Comparison of ENCODE assay signal across 19 cellular contexts in genomic region chr2:101948625-101949150, GRCh38. TPM values are rescaled to one million over a fixed set of nuclear protein-coding genes. Genes with fewer than 3 reads are reported as not detected.
DNase-seq lines count a peak whose midpoint lies in the region; ATAC-seq, FAIRE-seq and TF ChIP-seq lines count a peak whose summit lies in the region.
"Had no signal": no experiment of that assay in that cellular context is flagged by ENCODE, and none has a peak within 500 bp of the region (broad histone marks: within the 10 kb centered on the region; RNA-seq: fewer than 3 reads in every experiment).

No MANE protein-coding gene starts in this region.

- dilution Hi-C loops in mammary epithelial cell (cut with HindIII; ENCODE audit: low sequenced_read_pairs), result no loop called here

- H3K36me3 ChIP-seq in mammary epithelial cell (ENCODE audit: insufficient read depth, low read length) (no peaks in the 10 kb centered on the region), MG63 (no peaks in the 10 kb centered on the region)
- H3K36me3 ChIP-seq: BLaER1, HAP-1 had no signal

- no peak overlapping the region for H3K4me2 ChIP-seq in mammary epithelial cell (ENCODE audit: insufficient read depth, low read depth, low read length)
- H3K4me2 ChIP-seq: BLaER1 had no signal

- intact Hi-C loops in mammary epithelial cell (cut with micrococcal nuclease), result no loop called here
- intact Hi-C loops in MCF 10A (cut with micrococcal nuclease), result no loop called here
- intact Hi-C loops in left colon (cut with DNase I, micrococcal nuclease), result no loop called here

- H3K27me3 Mint-ChIP-seq in MCF 10A (ENCODE audit: insufficient read depth, unreplicated experiment) (no peaks in the 10 kb centered on the region), HFFc6 (ENCODE audit: insufficient read depth) (peaks cover 15% of the 10 kb centered on the region)

- H3K27ac Mint-ChIP-seq in MCF 10A (ENCODE audit: low read depth, unreplicated experiment) (no peak overlapping the region), HFFc6 (no peak overlapping the region)
- H3K27ac Mint-ChIP-seq: CD8-positive, alpha-beta T cell had no signal

- POLR2A ChIA-PET in MCF 10A (lab: Yijun Ruan, JAX), result interaction anchor here (1.1 kb wide), 1 partner anchor 13 kb away, joined by 5 read pairs; no protein-coding TSS in a partner anchor

- DNase-seq in mammary epithelial cell (peak; percentile 6), MCF 10A (ENCODE audit: unreplicated experiment) (no peak), NB4 (ENCODE audit: low read depth) (peak; percentile 66), left colon (no peak), HFFc6 (no peak), GM12892 (ENCODE audit: insufficient read length) (no peak), DMS53 treated with DMSO at 0.1 percent for 48 hours (lab: John Stamatoyannopoulos, UW; ENCODE audit: unreplicated experiment) (no peak), MG63 (no peak)
- DNase-seq: 8988T; CD8-positive, alpha-beta T cell; COR-L47; DMS 273 treated with DMSO at 0.1 percent for 48 hours; DMS53 had no signal

- CTCF ChIA-PET in mammary epithelial cell (lab: Charles Lee; ENCODE audit: low non-redundant PET) (no interaction called here), MCF 10A (lab: Yijun Ruan, JAX) (interaction anchor here (0.6 to 1.0 kb wide), 2 partner anchors 64 to 524 kb away, joined by 3 read pairs; no protein-coding TSS in a partner anchor)

- peak overlapping the region; percentile 53 for H2AFZ ChIP-seq in mammary epithelial cell (ENCODE audit: low read depth, low read length)
- H2AFZ ChIP-seq: GM23248 had no signal

- in situ Hi-C loops in mammary epithelial cell (cut with MboI; ENCODE audit: low sequenced_read_pairs in 2 of 2), result no loop called here

- H3K9ac ChIP-seq in mammary epithelial cell (ENCODE audit: insufficient read depth, low read length), result no peak overlapping the region
- H3K9ac ChIP-seq: BLaER1, GM23248 had no signal

- BruUV-seq in mammary epithelial cell (replicated peaks; lab: Mats Ljungman, UMichigan) (no TSS peak), MCF 10A (replicated peaks; lab: Mats Ljungman, UMichigan) (no TSS peak)

- H3K27me3 ChIP-seq in mammary epithelial cell (ENCODE audit: insufficient read depth, low read length) (no peaks in the 10 kb centered on the region), MG63 (no peaks in the 10 kb centered on the region)
- H3K27me3 ChIP-seq: BLaER1 had no signal

- H3K36me3 Mint-ChIP-seq in MCF 10A (ENCODE audit: insufficient read depth, unreplicated experiment) (no peaks in the 10 kb centered on the region), HFFc6 (ENCODE audit: low read depth) (no peaks in the 10 kb centered on the region)
- H3K36me3 Mint-ChIP-seq: CD8-positive, alpha-beta T cell had no signal

- H3K9me3 Mint-ChIP-seq in MCF 10A (ENCODE audit: unreplicated experiment) (peaks cover 15% of the 10 kb centered on the region), HFFc6 (no peaks in the 10 kb centered on the region)

- H4K20me1 ChIP-seq in mammary epithelial cell (ENCODE audit: insufficient read depth, low read length), result no peaks in the 10 kb centered on the region
- H4K20me1 ChIP-seq: BLaER1 had no signal

- TF ChIP-seq POLR2A in NB4 (IDR thresholded peaks at IDR 0.05; ENCODE audit: extremely low read depth, insufficient read length) (no peak), GM12892 (IDR thresholded peaks at IDR 0.05; ENCODE audit: low read depth, low read length) (no peak)

- no peak for TF ChIP-seq CTCF in mammary epithelial cell (conservative IDR thresholded peaks at IDR 0.05 in 1 of 2, IDR thresholded peaks at IDR 0.05 in 1 of 2; ENCODE audit: extremely low read depth in 1 of 2, insufficient read depth in 1 of 2, low read depth in 1 of 2, low read length in 2 of 2)
- TF ChIP-seq CTCF in MCF 10A (IDR thresholded peaks at IDR 0.05; ENCODE audit: unreplicated experiment), result no peak
- TF ChIP-seq CTCF in NB4 (IDR thresholded peaks at IDR 0.05; ENCODE audit: low read depth, low read length), result no peak
- no peak for TF ChIP-seq CTCF in HFFc6 (IDR thresholded peaks at IDR 0.05)

- peaks cover 8% of the 10 kb centered on the region for H3K4me1 Mint-ChIP-seq in MCF 10A (ENCODE audit: insufficient read depth, unreplicated experiment)
- H3K4me1 Mint-ChIP-seq in HFFc6 (ENCODE audit: low read depth), result no peaks in the 10 kb centered on the region

- FAIRE-seq in GM12892 (lab: Jason Lieb, UNC), result no peak
- FAIRE-seq: G401.6 had no signal

- H3K4me1 ChIP-seq in mammary epithelial cell (ENCODE audit: insufficient read depth, low read length), result peaks cover 22% of the 10 kb centered on the region
- H3K4me1 ChIP-seq: BLaER1, HAP-1 had no signal

- H3K4me3 ChIP-seq in mammary epithelial cell (replicated peaks in 1 of 3; ENCODE audit: insufficient read depth in 1 of 3, low read depth in 2 of 3, low read length in 3 of 3) (no peak overlapping the region), NB4 (ENCODE audit: low read depth, low read length) (no peak overlapping the region), MG63 (no peak overlapping the region)
- H3K4me3 ChIP-seq: BLaER1, GM23248, HAP-1 had no signal

- H3K9me3 ChIP-seq in mammary epithelial cell (replicated peaks; ENCODE audit: insufficient read depth, low read length), result peaks cover 6% of the 10 kb centered on the region
- no peaks in the 10 kb centered on the region for H3K9me3 ChIP-seq in MG63
- H3K9me3 ChIP-seq: HAP-1 had no signal

- H3K27ac ChIP-seq in mammary epithelial cell (ENCODE audit: insufficient read depth, low read depth, low read length), result no peak overlapping the region
- H3K27ac ChIP-seq: BLaER1, GM23248 had no signal

- ATAC-seq in left colon, result peak; percentile 84
- ATAC-seq: CD8-positive, alpha-beta T cell had no signal

- no peaks in the 10 kb centered on the region for H3K79me2 ChIP-seq in mammary epithelial cell (ENCODE audit: insufficient read depth, low read length)

- no peak overlapping the region for H3K4me3 Mint-ChIP-seq in MCF 10A (ENCODE audit: unreplicated experiment)
- no peak overlapping the region for H3K4me3 Mint-ChIP-seq in HFFc6
- H3K4me3 Mint-ChIP-seq: CD14-positive monocyte; CD8-positive, alpha-beta T cell had no signal

RNA-seq across cellular contexts. Expression of gene IL1R2, which starts 43.1 kb away (rescaled TPM):
- 1 to 10 TPM in 1 of 2 donors, under 1 TPM in 1; 0.50 to 3.1 TPM for total RNA-seq in mammary epithelial cell
- polyA plus RNA-seq in mammary epithelial cell, result 6.9 TPM
- polyA minus RNA-seq in mammary epithelial cell, result 8.1 TPM
- total RNA-seq in MCF 10A (2022), result not detected in 2 replicates
- 10 to 100 TPM; 77.7 to 81.1 TPM for total RNA-seq in left colon
- under 1 TPM in 2 of 6 experiments, not detected in 4; 0.25 to 0.36 TPM for total RNA-seq in HFFc6 (2021; fragmentation: NEBNext Ultra II Directional; extraction: Animal tissue kit (Norgen Biotek cat#: 25700))
- polyA plus RNA-seq in GM12892 (2012; ENCODE audit: missing spikeins), result 1.1 TPM
- total RNA-seq in MG63 (2014; rRNA removed; shearing (Covaris generic); ENCODE audit: low replicate concordance), result not detected in 2 replicates
- total RNA-seq: A673; CD8-positive, alpha-beta T cell had no signal

Comparison
In these comparisons a context has a peak if more than half of its experiments do, and no peak if none do; other contexts are left out.
1. DNase-seq: peak in mammary epithelial cell (single experiment) and NB4 (single experiment); none in MCF 10A (single experiment), left colon (0 of 2), HFFc6 (single experiment), GM12892 (single experiment), DMS53 treated with DMSO at 0.1 percent for 48 hours (single experiment) and MG63 (single experiment).
2. RNA of gene IL1R2, which starts 43.1 kb away (total RNA-seq): 77.7 to 81.1 TPM in left colon; 0.50 to 3.1 TPM in mammary epithelial cell, not detected in MCF 10A, 0.25 to 0.36 TPM in HFFc6 and not detected in MG63; every median in the first group is over 10 times any median in the second.